11 cellular contexts compared by ENCODE assay signal in the genomic region with DNA sequence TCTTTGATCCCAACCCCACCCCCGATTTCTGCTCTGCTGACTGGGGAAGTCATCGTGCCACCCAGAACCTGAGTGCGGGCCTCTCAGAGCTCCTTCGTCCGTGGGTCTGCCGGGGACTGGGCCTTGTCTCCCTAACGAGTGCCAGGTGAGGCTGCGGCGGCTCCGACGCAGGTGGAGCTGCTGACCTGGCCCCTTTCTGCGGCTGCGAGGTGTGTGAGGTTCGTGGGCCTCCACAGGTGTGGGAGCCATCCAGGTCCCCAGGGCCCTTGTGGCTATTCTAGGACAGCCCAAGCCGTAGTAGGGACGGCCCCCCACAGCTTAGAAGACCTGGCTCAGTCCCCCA. TPM values are rescaled to one million over a fixed set of nuclear protein-coding genes. Genes with fewer than 3 reads are reported as not detected.
DNase-seq lines count a peak whose midpoint lies in the region; ATAC-seq and TF ChIP-seq lines count a peak whose summit lies in the region.
"Had no signal": no experiment of that assay in that cellular context is flagged by ENCODE, and none has a peak within 500 bp of the region (broad histone marks: within the 10 kb centered on the region; RNA-seq: fewer than 3 reads in every experiment).

No MANE protein-coding gene starts in this region.

- H3K4me1 ChIP-seq in SK-N-SH (ENCODE audit: control insufficient read depth in 1 of 2, insufficient read depth in 2 of 2, low read depth in 1 of 2, low read length in 1 of 2): peaks cover 10 to 27% of the 10 kb centered on the region in 2 experiments; a peak in 2 of 4 replicates

- peak overlapping the region; percentile 73 for H3K4me2 ChIP-seq in SK-N-SH

- POLR2A ChIA-PET in SK-N-SH (lab: Yijun Ruan, JAX): no interaction called here
- POLR2A ChIA-PET in activated B cell treated with CpG ODN at 0.5 μM for 24 hours (lab: Charles Lee): interaction anchor here (1.0 to 2.6 kb wide), 2 partner anchors 30 to 652 kb away, joined by 4 to 18 read pairs; partner anchors contain the start of gene RPS2

- no peak for TF ChIP-seq CTCF in SK-N-SH (IDR thresholded peaks at IDR 0.05)
- TF ChIP-seq CTCF in activated B cell treated with CpG ODN at 0.5 μM for 24 hours (IDR thresholded peaks at IDR 0.05): no peak
- TF ChIP-seq CTCF in fibroblast of mammary gland (conservative IDR thresholded peaks at IDR 0.05; ENCODE audit: control insufficient read depth, insufficient read depth, low read depth, low read length): no peak

- H3K9me2 ChIP-seq in SK-N-SH: no peaks in the 10 kb centered on the region

- no peaks in the 10 kb centered on the region for H3K9me3 Mint-ChIP-seq in activated B cell treated with CpG ODN at 0.5 μM for 24 hours

- no peak for ATAC-seq in SK-N-SH treated with all-trans-retinoic acid at 6 μM for 48 hours
- ATAC-seq in activated B cell treated with CpG ODN at 0.5 μM for 24 hours (ENCODE audit: low read depth): no peak
- ATAC-seq in GM21528 (IDR thresholded peaks at IDR 0.05; ENCODE audit: low FRiP score, unreplicated experiment): no peak

- intact Hi-C loops in activated B cell treated with CpG ODN at 0.5 μM for 24 hours (cut with micrococcal nuclease): no loop called here

- H3K9ac ChIP-seq in SK-N-SH: no peak overlapping the region; the same call in 1 of the 2 replicates

- no peak for TF ChIP-seq EP300 in SK-N-SH (IDR thresholded peaks at IDR 0.05; ENCODE audit: borderline replicate concordance in 1 of 2, low read depth in 1 of 2, low read length in 1 of 2)

- H3K27me3 ChIP-seq in SK-N-SH (ENCODE audit: insufficient read depth): no peaks in the 10 kb centered on the region

- peaks cover 76% of the 10 kb centered on the region for H3K79me2 ChIP-seq in SK-N-SH (ENCODE audit: insufficient read depth)

- H3K27ac Mint-ChIP-seq in activated B cell treated with CpG ODN at 0.5 μM for 24 hours: peak overlapping the region; percentile 50

- CTCF ChIA-PET in SK-N-SH (lab: Yijun Ruan, JAX): interaction anchor here (1.0 to 3.1 kb wide), 5 partner anchors 12 to 25 kb away, joined by 3 to 12 read pairs (median 4); no protein-coding TSS in a partner anchor
- CTCF ChIA-PET in activated B cell treated with CpG ODN at 0.5 μM for 24 hours (lab: Charles Lee): no interaction called here

- no peaks in the 10 kb centered on the region for H3F3A ChIP-seq in SK-N-SH (replicated peaks; ENCODE audit: insufficient read depth)

- no peak overlapping the region for H3K27ac ChIP-seq in SK-N-SH (ENCODE audit: low read depth in 2 of 2, low read length in 1 of 2)

- no peak overlapping the region for H3K4me3 ChIP-seq in SK-N-SH (ENCODE audit: low read depth in 2 of 2, low read length in 1 of 2)
- peak overlapping the region; percentile 1 for H3K4me3 ChIP-seq in fibroblast of mammary gland (ENCODE audit: control insufficient read depth, low read depth, low read length)
- H3K4me3 ChIP-seq in skeletal muscle cell (ENCODE audit: low read depth, low read length): peak overlapping the region; percentile 65

- WGBS in SK-N-SH (ENCODE audit: low lambda C conversion rate): 50% methylated on average over 1 of the region's 16 CpGs

- no peak for TF ChIP-seq RAD21 in SK-N-SH (IDR thresholded peaks at IDR 0.05; ENCODE audit: low read length)

- peaks cover 75% of the 10 kb centered on the region for H4K20me1 ChIP-seq in SK-N-SH (ENCODE audit: insufficient read depth)

- H3K4me3 Mint-ChIP-seq in activated B cell treated with CpG ODN at 0.5 μM for 24 hours: peak overlapping the region; percentile 19

- peaks cover 55% of the 10 kb centered on the region for H3K36me3 Mint-ChIP-seq in activated B cell treated with CpG ODN at 0.5 μM for 24 hours (ENCODE audit: low read depth)

- peaks cover 46% of the 10 kb centered on the region for H3K4me1 Mint-ChIP-seq in activated B cell treated with CpG ODN at 0.5 μM for 24 hours

- no peak overlapping the region for H2AFZ ChIP-seq in SK-N-SH (ENCODE audit: low read depth)

- peaks cover 14 to 48% of the 10 kb centered on the region in 2 experiments for H3K36me3 ChIP-seq in SK-N-SH (replicated peaks in 1 of 2; ENCODE audit: control insufficient read depth in 1 of 2, insufficient read depth in 2 of 2, low read length in 1 of 2)

- no peaks in the 10 kb centered on the region for H3K27me3 Mint-ChIP-seq in activated B cell treated with CpG ODN at 0.5 μM for 24 hours

- DNase-seq in SK-N-SH (no peak), activated B cell treated with CpG ODN at 0.5 μM for 24 hours (no peak), fibroblast of mammary gland (ENCODE audit: low read depth) (no peak), skeletal muscle cell (ENCODE audit: low read depth) (no peak), GM03348 (ENCODE audit: low spot score) (no peak), glomerular visceral epithelial cell (ENCODE audit: extremely low spot score) (no peak)
- DNase-seq: activated gamma-delta T cell; GDM1; NK-92 treated with Interleukin-12 subunit alpha and Interleukin-12 subunit beta, amount 100 ng/mL, for 24 hours had no signal

- no peaks in the 10 kb centered on the region for H3K9me3 ChIP-seq in SK-N-SH

TF ChIP-seq in SK-N-SH, 30 proteins besides CTCF, POLR2A, EP300 and RAD21:
- TF ChIP-seq TCF12 (IDR thresholded peaks at IDR 0.05) (no peak), FOXM1 (IDR thresholded peaks at IDR 0.05; ENCODE audit: low read depth) (no peak), MEF2A (IDR thresholded peaks at IDR 0.05; ENCODE audit: borderline replicate concordance, low read depth) (no peak), POLR2AphosphoS5 (IDR thresholded peaks at IDR 0.05; ENCODE audit: low read depth, low read length) (no peak), JUND (IDR thresholded peaks at IDR 0.05) (no peak), YY1 (IDR thresholded peaks at IDR 0.05; ENCODE audit: low read depth) (no peak), GABPA (IDR thresholded peaks at IDR 0.05; ENCODE audit: low read depth) (no peak), SIN3A (IDR thresholded peaks at IDR 0.05; ENCODE audit: borderline replicate concordance, low read depth, low read length) (no peak), SMC3 (IDR thresholded peaks at IDR 0.05; ENCODE audit: low read depth, low read length) (no peak)

TF ChIP-seq in SK-N-SH treated with all-trans-retinoic acid at 6 μM for 48 hours, 23 proteins besides CTCF, POLR2A, EP300 and RAD21 (continues in another document):
- no peak for TF ChIP-seq ISL1 (CRISPR knock-in tag; IDR thresholded peaks at IDR 0.05)
- no peak for TF ChIP-seq OSR1 (CRISPR knock-in tag; IDR thresholded peaks at IDR 0.05)
- TF ChIP-seq TCF4 (CRISPR knock-in tag; IDR thresholded peaks at IDR 0.05; ENCODE audit: borderline replicate concordance): no peak
- no peak for TF ChIP-seq ZNF70 (CRISPR knock-in tag; IDR thresholded peaks at IDR 0.05)
- TF ChIP-seq, protein P1, sequence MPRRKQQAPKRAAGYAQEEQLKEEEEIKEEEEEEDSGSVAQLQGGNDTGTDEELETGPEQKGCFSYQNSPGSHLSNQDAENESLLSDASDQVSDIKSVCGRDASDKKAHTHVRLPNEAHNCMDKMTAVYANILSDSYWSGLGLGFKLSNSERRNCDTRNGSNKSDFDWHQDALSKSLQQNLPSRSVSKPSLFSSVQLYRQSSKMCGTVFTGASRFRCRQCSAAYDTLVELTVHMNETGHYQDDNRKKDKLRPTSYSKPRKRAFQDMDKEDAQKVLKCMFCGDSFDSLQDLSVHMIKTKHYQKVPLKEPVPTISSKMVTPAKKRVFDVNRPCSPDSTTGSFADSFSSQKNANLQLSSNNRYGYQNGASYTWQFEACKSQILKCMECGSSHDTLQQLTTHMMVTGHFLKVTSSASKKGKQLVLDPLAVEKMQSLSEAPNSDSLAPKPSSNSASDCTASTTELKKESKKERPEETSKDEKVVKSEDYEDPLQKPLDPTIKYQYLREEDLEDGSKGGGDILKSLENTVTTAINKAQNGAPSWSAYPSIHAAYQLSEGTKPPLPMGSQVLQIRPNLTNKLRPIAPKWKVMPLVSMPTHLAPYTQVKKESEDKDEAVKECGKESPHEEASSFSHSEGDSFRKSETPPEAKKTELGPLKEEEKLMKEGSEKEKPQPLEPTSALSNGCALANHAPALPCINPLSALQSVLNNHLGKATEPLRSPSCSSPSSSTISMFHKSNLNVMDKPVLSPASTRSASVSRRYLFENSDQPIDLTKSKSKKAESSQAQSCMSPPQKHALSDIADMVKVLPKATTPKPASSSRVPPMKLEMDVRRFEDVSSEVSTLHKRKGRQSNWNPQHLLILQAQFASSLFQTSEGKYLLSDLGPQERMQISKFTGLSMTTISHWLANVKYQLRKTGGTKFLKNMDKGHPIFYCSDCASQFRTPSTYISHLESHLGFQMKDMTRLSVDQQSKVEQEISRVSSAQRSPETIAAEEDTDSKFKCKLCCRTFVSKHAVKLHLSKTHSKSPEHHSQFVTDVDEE (CRISPR knock-in tag; IDR thresholded peaks at IDR 0.05): no peak

RNA-seq across cellular contexts. Expression of gene UBE2I, which starts 3.0 kb away (rescaled TPM):
- 107 and 113 TPM in 2 replicates for polyA plus RNA-seq in SK-N-SH (2012; rRNA removed)
- polyA plus RNA-seq in SK-N-SH (2012; cell fraction: cytosol; rRNA removed): 126 and 141 TPM in 2 replicates
- 116 and 131 TPM in 2 replicates for polyA plus RNA-seq in SK-N-SH (2012; cell fraction: nucleus; rRNA removed)
- total RNA-seq in activated B cell treated with CpG ODN at 0.5 μM for 24 hours: 220 and 240 TPM in 2 replicates

RNA-seq across cellular contexts. Expression of gene BAIAP3, which starts 21.0 kb away (rescaled TPM):
- polyA plus RNA-seq in SK-N-SH (2012; rRNA removed): 1.1 and 2.0 TPM in 2 replicates
- polyA plus RNA-seq in SK-N-SH (2012; cell fraction: cytosol; rRNA removed): 0.13 and 0.58 TPM in 2 replicates
- polyA plus RNA-seq in SK-N-SH (2012; cell fraction: nucleus; rRNA removed): 8.2 and 12.4 TPM in 2 replicates
- 6.5 and 8.5 TPM in 2 replicates for total RNA-seq in activated B cell treated with CpG ODN at 0.5 μM for 24 hours

RNA-seq across cellular contexts. Expression of gene TSR3, which starts 39.2 kb away (rescaled TPM):
- 67.6 and 87.3 TPM in 2 replicates for polyA plus RNA-seq in SK-N-SH (2012; rRNA removed)
- polyA plus RNA-seq in SK-N-SH (2012; cell fraction: cytosol; rRNA removed): 57.7 and 71.3 TPM in 2 replicates
- 44.6 and 53.0 TPM in 2 replicates for polyA plus RNA-seq in SK-N-SH (2012; cell fraction: nucleus; rRNA removed)
- 45.3 and 49.0 TPM in 2 replicates for total RNA-seq in activated B cell treated with CpG ODN at 0.5 μM for 24 hours

RNA-seq across cellular contexts. Expression of gene GNPTG, which starts 39.3 kb away (rescaled TPM):
- 113 and 114 TPM in 2 replicates for polyA plus RNA-seq in SK-N-SH (2012; rRNA removed)
- 53.9 and 77.4 TPM in 2 replicates for polyA plus RNA-seq in SK-N-SH (2012; cell fraction: cytosol; rRNA removed)
- 170 and 246 TPM in 2 replicates for polyA plus RNA-seq in SK-N-SH (2012; cell fraction: nucleus; rRNA removed)
- total RNA-seq in activated B cell treated with CpG ODN at 0.5 μM for 24 hours: 36.3 and 40.2 TPM in 2 replicates

RNA-seq across cellular contexts. Expression of gene TPSD1, which starts 56.6 kb away (rescaled TPM):
- not detected in 2 replicates for polyA plus RNA-seq in SK-N-SH (2012; rRNA removed)
- polyA plus RNA-seq in SK-N-SH (2012; cell fraction: cytosol; rRNA removed): not detected in 2 replicates
- polyA plus RNA-seq in SK-N-SH (2012; cell fraction: nucleus; rRNA removed): not detected in 2 replicates
- not detected in 2 replicates for total RNA-seq in activated B cell treated with CpG ODN at 0.5 μM for 24 hours

Comparison
In these comparisons a context has a peak if more than half of its experiments do, and no peak if none do; other contexts are left out.
1. H3K4me3 ChIP-seq: peak in fibroblast of mammary gland (single experiment) and skeletal muscle cell (single experiment); none in SK-N-SH (0 of 2).